In genomic region chr6:5831219-5831862, GRCh38 we compare ENCODE assay signal across 8 cellular contexts.
A peak's percentile ranks its signal among the peaks of the same experiment; 100 is the strongest.
DNase-seq lines count a peak whose midpoint lies in the region; ATAC-seq and TF ChIP-seq lines count a peak whose summit lies in the region.
"Not testable (repeated sequence)": the region's sequence is repeated elsewhere in the genome, so short reads cannot be mapped to it uniquely, and the experiment has no call there.

No MANE protein-coding gene starts in this region.

- H3K79me2 ChIP-seq in DND-41 (ENCODE audit: insufficient read depth, low read length): not testable (repeated sequence)

- not testable (repeated sequence) for TF ChIP-seq CTCF in DND-41 (IDR thresholded peaks at IDR 0.05; ENCODE audit: borderline replicate concordance, extremely low read depth, low read length, poor library complexity, severe bottlenecking); HL-60 (IDR thresholded peaks at IDR 0.05; ENCODE audit: insufficient read depth, low read length)

- not testable (repeated sequence) for H3K36me3 ChIP-seq in DND-41 (ENCODE audit: insufficient read depth, low read length)

- peak overlapping the region; percentile 82 for H3K4me3 Mint-ChIP-seq in T-helper 17 cell
- peak overlapping the region; percentile 57 for H3K4me3 Mint-ChIP-seq in memory B cell

- not testable (repeated sequence) for H3K9me3 ChIP-seq in DND-41 (ENCODE audit: insufficient read depth, low read length, severe bottlenecking); T-helper 17 cell (ENCODE audit: control insufficient read depth, low read length, poor library complexity, severe bottlenecking)

- H3K27ac ChIP-seq in DND-41 (ENCODE audit: low read length): peak overlapping the region; percentile 90
- H3K27ac ChIP-seq in HL-60 (replicated peaks): peak overlapping the region; percentile 72

- peak overlapping the region; percentile 50 for H3K9ac ChIP-seq in DND-41 (ENCODE audit: low read depth, low read length)

- DNase-seq in DND-41 (peak; percentile 82), HL-60 (ENCODE audit: low read depth in 1 of 2, low spot score in 1 of 2) (peak; percentile 55 to 90), activated T-cell treated with anti-CD3 and anti-CD28 coated beads for 24 hours (ENCODE audit: low read depth) (peak; percentile 35), dermis blood vessel endothelial cell (peak; percentile 2), memory B cell (ENCODE audit: low spot score in 2 of 2) (peak in 1 of 2 donors; percentile 28)
- DNase-seq in T-helper 17 cell: not testable (repeated sequence)
- DNase-seq in stimulated activated CD8-positive, alpha-beta memory T cell treated with anti-CD3 and anti-CD28 coated beads, Interleukin-15, amount 100 ng/mL, for 1 hour (ENCODE audit: low read depth): peak; percentile 11

- H3K27me3 Mint-ChIP-seq in T-helper 17 cell, memory B cell: not testable (repeated sequence)

- peaks cover 24% of the 10 kb centered on the region for H3K4me1 ChIP-seq in DND-41 (ENCODE audit: insufficient read depth, low read length)

- peak overlapping the region; percentile 93 for H3K27ac Mint-ChIP-seq in T-helper 17 cell
- H3K27ac Mint-ChIP-seq in memory B cell: peak overlapping the region; percentile 83

- H3K9me3 Mint-ChIP-seq in memory B cell: not testable (repeated sequence)

- peak overlapping the region; percentile 56 for H3K4me2 ChIP-seq in DND-41 (ENCODE audit: insufficient read depth, low read length)

- peak overlapping the region; percentile 79 for H2AFZ ChIP-seq in DND-41 (ENCODE audit: low read depth, low read length)

- peak overlapping the region in 1 of 2 experiments; percentile 41; a peak in 2 of 4 replicates for H3K4me3 ChIP-seq in DND-41 (ENCODE audit: low read depth in 1 of 2, low read length in 2 of 2)
- not testable (repeated sequence) for H3K4me3 ChIP-seq in HL-60 (replicated peaks; ENCODE audit: insufficient read depth, low read length)

- H3K27me3 ChIP-seq in DND-41 (ENCODE audit: insufficient read depth, low read length, poor library complexity); HL-60 (ENCODE audit: insufficient read depth, poor library complexity, severe bottlenecking): not testable (repeated sequence)

- H3K4me1 Mint-ChIP-seq in T-helper 17 cell (peaks cover 37% of the 10 kb centered on the region), memory B cell (peaks cover 16% of the 10 kb centered on the region)

- H3K36me3 Mint-ChIP-seq in T-helper 17 cell (ENCODE audit: low read depth); memory B cell: not testable (repeated sequence)

- ATAC-seq in DND-41 (ENCODE audit: insufficient read depth, low read depth) (peak; percentile 74), GM21390 (IDR thresholded peaks at IDR 0.05; ENCODE audit: unreplicated experiment) (peak; percentile 84), T-helper 17 cell (peak; percentile 87), memory B cell (ENCODE audit: low read depth) (peak; percentile 90)

- not testable (repeated sequence) for H4K20me1 ChIP-seq in DND-41 (ENCODE audit: insufficient read depth, low read length)
